ENCODE assay signal across 28 cellular contexts in genomic region chr11:77630311-77630710, GRCh38. TPM values are rescaled to one million over a fixed set of nuclear protein-coding genes. Genes with fewer than 3 reads are reported as not detected.
DNase-seq lines count a peak whose midpoint lies in the region; ATAC-seq and TF ChIP-seq lines count a peak whose summit lies in the region.
"Had no signal": no experiment of that assay in that cellular context is flagged by ENCODE, and none has a peak within 500 bp of the region (broad histone marks: within the 10 kb centered on the region; RNA-seq: fewer than 3 reads in every experiment).

No MANE protein-coding gene starts in this region.

- H3K36me3 ChIP-seq in DOHH2 (ENCODE audit: control insufficient read depth, low read length), result peaks cover 80% of the 10 kb centered on the region
- H3K36me3 ChIP-seq: breast epithelium had no signal

- H3K27ac Mint-ChIP-seq in activated CD4-positive, alpha-beta T cell treated with anti-CD3 and anti-CD28 coated beads, Interleukin-2, amount 10 ng/mL, durations not matched to agents 24 days and 14 days, result peak overlapping the region; percentile 1
- peak overlapping the region; percentile 44 for H3K27ac Mint-ChIP-seq in activated T-helper 17 cell treated with anti-CD3 and anti-CD28 coated beads, Interleukin-2, amount 50 U/mL, for 72 hours
- H3K27ac Mint-ChIP-seq in mesothelial cell of epicardium, result peak overlapping the region; percentile 1
- H3K27ac Mint-ChIP-seq: activated B cell treated with CpG ODN at 0.5 μM for 24 hours had no signal

- peaks cover 91% of the 10 kb centered on the region for H3K79me2 ChIP-seq in DOHH2 (ENCODE audit: control insufficient read depth, low read length)

- no peaks in the 10 kb centered on the region for H3K9me2 ChIP-seq in DOHH2 (replicated peaks; ENCODE audit: control insufficient read depth, low read length)

- H3K4me2 ChIP-seq in DOHH2 (ENCODE audit: low read length), result peak overlapping the region; percentile 9; the same call in 1 of the 2 replicates

- 0 out of 2 replicates have a peak overlapping the region, but pooled peaks have one; percentile 4 for H3K27ac ChIP-seq in DOHH2 (ENCODE audit: low read depth, low read length)
- H3K27ac ChIP-seq: breast epithelium, coronary artery, lower lobe of right lung, stomach had no signal

- no peaks in the 10 kb centered on the region for H3K9me3 ChIP-seq in DOHH2 (ENCODE audit: control insufficient read depth, insufficient read depth, low read length)
- H3K9me3 ChIP-seq: breast epithelium, lower lobe of right lung, MG63, spleen, stomach had no signal

- peak overlapping the region; percentile 29 for H3K4me3 Mint-ChIP-seq in activated CD4-positive, alpha-beta T cell treated with anti-CD3 and anti-CD28 coated beads, Interleukin-2, amount 10 ng/mL, durations not matched to agents 24 days and 14 days
- H3K4me3 Mint-ChIP-seq in activated T-helper 17 cell treated with anti-CD3 and anti-CD28 coated beads, Interleukin-2, amount 50 U/mL, for 72 hours, result peak overlapping the region; percentile 62
- H3K4me3 Mint-ChIP-seq in mesothelial cell of epicardium, result no peak overlapping the region
- H3K4me3 Mint-ChIP-seq: activated B cell treated with CpG ODN at 0.5 μM for 24 hours had no signal

- H3K4me3 ChIP-seq in DOHH2 (ENCODE audit: low read length), result no peak overlapping the region
- H3K4me3 ChIP-seq: breast epithelium, coronary artery, lower lobe of right lung, MG63, spleen, stomach had no signal

- no peaks in the 10 kb centered on the region for H3K9me3 Mint-ChIP-seq in activated CD4-positive, alpha-beta T cell treated with anti-CD3 and anti-CD28 coated beads, Interleukin-2, amount 10 ng/mL, durations not matched to agents 24 days and 14 days
- H3K9me3 Mint-ChIP-seq in activated T-helper 17 cell treated with anti-CD3 and anti-CD28 coated beads, Interleukin-2, amount 50 U/mL, for 72 hours, result no peaks in the 10 kb centered on the region
- H3K9me3 Mint-ChIP-seq in mesothelial cell of epicardium, result no peaks in the 10 kb centered on the region
- H3K9me3 Mint-ChIP-seq: activated B cell treated with CpG ODN at 0.5 μM for 24 hours, IgD-negative memory B cell had no signal

- peaks cover 42% of the 10 kb centered on the region for H3K4me1 ChIP-seq in DOHH2 (ENCODE audit: control insufficient read depth, low read length)
- H3K4me1 ChIP-seq: breast epithelium had no signal

- no peaks in the 10 kb centered on the region for H3K27me3 Mint-ChIP-seq in activated CD4-positive, alpha-beta T cell treated with anti-CD3 and anti-CD28 coated beads, Interleukin-2, amount 10 ng/mL, durations not matched to agents 24 days and 14 days
- H3K27me3 Mint-ChIP-seq in activated T-helper 17 cell treated with anti-CD3 and anti-CD28 coated beads, Interleukin-2, amount 50 U/mL, for 72 hours, result no peaks in the 10 kb centered on the region
- no peaks in the 10 kb centered on the region for H3K27me3 Mint-ChIP-seq in mesothelial cell of epicardium (ENCODE audit: low read depth)
- H3K27me3 Mint-ChIP-seq: activated B cell treated with CpG ODN at 0.5 μM for 24 hours, IgD-negative memory B cell had no signal

- no peak for DNase-seq in activated CD4-positive, alpha-beta T cell treated with anti-CD3 and anti-CD28 coated beads, Interleukin-2, amount 10 ng/mL, durations not matched to agents 24 days and 14 days
- DNase-seq in activated CD4-positive, alpha-beta T cell treated with anti-CD3 and anti-CD28 coated beads for 48 hours, result no peak
- DNase-seq in mesothelial cell of epicardium (ENCODE audit: low spot score in 2 of 2, unreplicated experiment in 2 of 2) (no peak), Right ventricle myocardium superior (no peak), nucleus accumbens (lab: John Stamatoyannopoulos, UW) (no peak), posterior vena cava (ENCODE audit: low spot score) (no peak)
- DNase-seq: activated B cell treated with CpG ODN at 0.5 μM for 24 hours; activated effector memory CD4-positive, alpha-beta T cell treated with Interleukin-2 at 50 U/mL for 16 hours; amniotic stem cell; kidney; lower lobe of right lung; MG63; NCI-H146; NCI-H2171; NCI-H526; occipital lobe; RPMI8226; spleen; stimulated activated CD4-positive, alpha-beta T cell treated with anti-CD3 and anti-CD28 coated beads, Interleukin-4, amount 100 ng/mL, for 1 hour; stomach; T1000; trophoblast cell had no signal

- H3F3A ChIP-seq in DOHH2 (ENCODE audit: control insufficient read depth, insufficient read depth), result 0 out of 2 replicates have a peak, but pooled peaks cover 2% of the 10 kb centered on the region

- 0 out of 2 replicates have a peak, but pooled peaks cover 4% of the 10 kb centered on the region for H4K20me1 ChIP-seq in DOHH2 (ENCODE audit: control insufficient read depth, insufficient read depth, low read depth, low read length)

- peaks cover 42% of the 10 kb centered on the region for H3K36me3 Mint-ChIP-seq in activated CD4-positive, alpha-beta T cell treated with anti-CD3 and anti-CD28 coated beads, Interleukin-2, amount 10 ng/mL, durations not matched to agents 24 days and 14 days (ENCODE audit: low read depth)
- peaks cover 86% of the 10 kb centered on the region for H3K36me3 Mint-ChIP-seq in activated T-helper 17 cell treated with anti-CD3 and anti-CD28 coated beads, Interleukin-2, amount 50 U/mL, for 72 hours (ENCODE audit: low read depth)
- peaks cover 19% of the 10 kb centered on the region for H3K36me3 Mint-ChIP-seq in mesothelial cell of epicardium

- intact Hi-C loops in activated CD4-positive, alpha-beta T cell treated with anti-CD3 and anti-CD28 coated beads, Interleukin-2, amount 10 ng/mL, durations not matched to agents 24 days and 14 days (cut with micrococcal nuclease), result no loop called here
- intact Hi-C loops in Right ventricle myocardium superior (cut with DNase I) (loop anchor here (10.0 kb wide), 1 partner anchor 194 kb away; the partner anchor contains the start of genes AAMDC and RSF1), posterior vena cava (cut with DNase I) (no loop called here)

- H3K27me3 ChIP-seq in DOHH2 (ENCODE audit: control insufficient read depth, low read length), result no peaks in the 10 kb centered on the region
- H3K27me3 ChIP-seq: breast epithelium, MG63, spleen, stomach had no signal

- no peak for ATAC-seq in activated T-helper 17 cell treated with anti-CD3 and anti-CD28 coated beads, Interleukin-2, amount 50 U/mL, for 72 hours (replicated peaks)
- ATAC-seq in Right ventricle myocardium superior (ENCODE audit: poor library complexity), result no peak
- ATAC-seq: SK-N-SH treated with all-trans-retinoic acid at 6 μM for 48 hours had no signal

- peaks cover 23% of the 10 kb centered on the region for H3K4me1 Mint-ChIP-seq in activated CD4-positive, alpha-beta T cell treated with anti-CD3 and anti-CD28 coated beads, Interleukin-2, amount 10 ng/mL, durations not matched to agents 24 days and 14 days
- H3K4me1 Mint-ChIP-seq in activated T-helper 17 cell treated with anti-CD3 and anti-CD28 coated beads, Interleukin-2, amount 50 U/mL, for 72 hours, result peaks cover 15% of the 10 kb centered on the region
- peaks cover 12% of the 10 kb centered on the region for H3K4me1 Mint-ChIP-seq in mesothelial cell of epicardium

- no peak for TF ChIP-seq CTCF in DOHH2 (IDR thresholded peaks at IDR 0.05; ENCODE audit: low read depth, low read length, poor library complexity, severe bottlenecking)
- no peak for TF ChIP-seq CTCF in mesothelial cell of epicardium (IDR thresholded peaks at IDR 0.05; ENCODE audit: unreplicated experiment)

RNA-seq across cellular contexts. Expression of gene CLNS1A, which starts 7.3 kb away (rescaled TPM):
- total RNA-seq in activated CD4-positive, alpha-beta T cell treated with anti-CD3 and anti-CD28 coated beads, Interleukin-2, amount 10 ng/mL, durations not matched to agents 24 days and 14 days, result 177 and 186 TPM in 2 replicates
- total RNA-seq in activated T-helper 17 cell treated with anti-CD3 and anti-CD28 coated beads, Interleukin-2, amount 50 U/mL, for 72 hours, result 100 to 1,000 TPM; 142 to 160 TPM
- total RNA-seq in mesothelial cell of epicardium (151 to 167 TPM (median 164 TPM) in 3 replicates), Right ventricle myocardium superior (71.5 TPM), posterior vena cava (10 to 100 TPM; 58.8 to 65.0 TPM)

RNA-seq across cellular contexts. Expression of gene AQP11, which starts 40.6 kb away (rescaled TPM):
- total RNA-seq in activated CD4-positive, alpha-beta T cell treated with anti-CD3 and anti-CD28 coated beads, Interleukin-2, amount 10 ng/mL, durations not matched to agents 24 days and 14 days, result 0.38 and 0.65 TPM in 2 replicates
- under 1 TPM; 0.48 to 0.98 TPM for total RNA-seq in activated T-helper 17 cell treated with anti-CD3 and anti-CD28 coated beads, Interleukin-2, amount 50 U/mL, for 72 hours
- 1.8 to 1.9 TPM (median 1.9 TPM) in 3 replicates for total RNA-seq in mesothelial cell of epicardium
- total RNA-seq in Right ventricle myocardium superior, result 0.91 TPM
- total RNA-seq in posterior vena cava, result under 1 TPM; 0.14 to 0.19 TPM
